11 cellular contexts compared by ENCODE assay signal in genomic region chr10:119377905-119378736, GRCh38.
DNase-seq lines count a peak whose midpoint lies in the region; ATAC-seq and TF ChIP-seq lines count a peak whose summit lies in the region.
"Had no signal": no experiment of that assay in that cellular context is flagged by ENCODE, and none has a peak within 500 bp of the region (broad histone marks: within the 10 kb centered on the region; RNA-seq: fewer than 3 reads in every experiment).

No MANE protein-coding gene starts in this region.

- H3K4me1 ChIP-seq in HEK293 (ENCODE audit: control insufficient read depth, insufficient read depth, low read length) (no peaks in the 10 kb centered on the region), skeletal muscle satellite cell (ENCODE audit: control insufficient read depth, insufficient read depth, low read length) (peaks cover 17% of the 10 kb centered on the region)

- H3K4me3 ChIP-seq in HEK293 (ENCODE audit: low read depth, low read length): no peak overlapping the region
- peak overlapping the region; percentile 61 for H3K4me3 ChIP-seq in skeletal muscle satellite cell (ENCODE audit: low read length)

- peak overlapping the region; percentile 42 for H3K9ac ChIP-seq in skeletal muscle satellite cell (ENCODE audit: low read depth, low read length)

- CTCF ChIA-PET in HEK293 (lab: Yijun Ruan, JAX): no interaction called here

- no peaks in the 10 kb centered on the region for H3K36me3 ChIP-seq in HEK293 (ENCODE audit: control insufficient read depth in 2 of 2, insufficient read depth in 1 of 2, low read length in 2 of 2)
- no peaks in the 10 kb centered on the region for H3K36me3 ChIP-seq in skeletal muscle satellite cell (ENCODE audit: insufficient read depth, low read length)

- H3K4me2 ChIP-seq in skeletal muscle satellite cell (ENCODE audit: low read length): peak overlapping the region; percentile 77

- in situ Hi-C loops in GM13976 (cut with MboI; ENCODE audit: low sequenced_read_pairs, unreplicated experiment): no loop called here

- no peaks in the 10 kb centered on the region for H3K27me3 ChIP-seq in skeletal muscle satellite cell (ENCODE audit: control insufficient read depth, insufficient read depth, low read length)

- H3K9me3 ChIP-seq in HEK293 (ENCODE audit: control insufficient read depth, insufficient read depth, low read depth, low read length): no peaks in the 10 kb centered on the region
- H3K9me3 ChIP-seq in skeletal muscle satellite cell (replicated peaks; ENCODE audit: low read length): no peaks in the 10 kb centered on the region

- POLR2A ChIA-PET in HEK293 (lab: Yijun Ruan, JAX): no interaction called here

- H3K27ac ChIP-seq in HEK293 (ENCODE audit: extremely low read depth, low read depth, low read length): no peak overlapping the region

- ATAC-seq in left cardiac atrium (peak; percentile 68 to 77), HG03439 (IDR thresholded peaks at IDR 0.05; ENCODE audit: unreplicated experiment) (no peak), GM18498 (IDR thresholded peaks at IDR 0.05; ENCODE audit: unreplicated experiment) (no peak), GM18867 (IDR thresholded peaks at IDR 0.05; ENCODE audit: unreplicated experiment) (no peak)

- DNase-seq in NCI-H510A treated with DMSO at 0.1 percent for 48 hours (lab: John Stamatoyannopoulos, UW): peak; percentile 52
- peak; percentile 46 for DNase-seq in left cardiac atrium
- no peak for DNase-seq in GM13976 (ENCODE audit: low spot score)
- DNase-seq: activated naive CD8-positive, alpha-beta T cell treated with anti-CD3 and anti-CD28 coated beads, Interleukin-2, amount 10 ng/mL, durations not matched to agents 7 days and 5 days; NCI-H1105 treated with DMSO at 0.1 percent for 48 hours; RPMI8226 had no signal

- TF ChIP-seq CTCF in HEK293 (tag by site-specific recombination; IDR thresholded peaks at IDR 0.05) (no peak), GM13976 (IDR thresholded peaks at IDR 0.05; ENCODE audit: borderline replicate concordance, control extremely low read depth, extremely low read depth, insufficient read depth, missing control alignments) (no peak)

- intact Hi-C loops in left cardiac atrium (cut with DNase I): no loop called here

TF ChIP-seq in HEK293, 187 proteins besides CTCF, POLR2A, EP300 and RAD21 (continues in another document):
- TF ChIP-seq, protein P1, sequence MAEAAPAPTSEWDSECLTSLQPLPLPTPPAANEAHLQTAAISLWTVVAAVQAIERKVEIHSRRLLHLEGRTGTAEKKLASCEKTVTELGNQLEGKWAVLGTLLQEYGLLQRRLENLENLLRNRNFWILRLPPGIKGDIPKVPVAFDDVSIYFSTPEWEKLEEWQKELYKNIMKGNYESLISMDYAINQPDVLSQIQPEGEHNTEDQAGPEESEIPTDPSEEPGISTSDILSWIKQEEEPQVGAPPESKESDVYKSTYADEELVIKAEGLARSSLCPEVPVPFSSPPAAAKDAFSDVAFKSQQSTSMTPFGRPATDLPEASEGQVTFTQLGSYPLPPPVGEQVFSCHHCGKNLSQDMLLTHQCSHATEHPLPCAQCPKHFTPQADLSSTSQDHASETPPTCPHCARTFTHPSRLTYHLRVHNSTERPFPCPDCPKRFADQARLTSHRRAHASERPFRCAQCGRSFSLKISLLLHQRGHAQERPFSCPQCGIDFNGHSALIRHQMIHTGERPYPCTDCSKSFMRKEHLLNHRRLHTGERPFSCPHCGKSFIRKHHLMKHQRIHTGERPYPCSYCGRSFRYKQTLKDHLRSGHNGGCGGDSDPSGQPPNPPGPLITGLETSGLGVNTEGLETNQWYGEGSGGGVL (tag by site-specific recombination; IDR thresholded peaks at IDR 0.05): no peak
- TF ChIP-seq ZNF843 (tag by site-specific recombination; IDR thresholded peaks at IDR 0.05) (peak; percentile 39; the same call in 1 of the 2 replicates), ZSCAN30 (tag by site-specific recombination; IDR thresholded peaks at IDR 0.05) (0 out of 2 replicates have a peak, but pooled peaks have one; percentile 27), FEZF1 (tag by site-specific recombination; IDR thresholded peaks at IDR 0.05) (no peak), ZNF48 (tag by site-specific recombination; IDR thresholded peaks at IDR 0.05) (no peak), ZBTB48 (tag by site-specific recombination; IDR thresholded peaks at IDR 0.05) (no peak), ZFHX2 (tag by site-specific recombination; conservative IDR thresholded peaks at IDR 0.05) (peak; percentile 80), ZNF140 (tag by site-specific recombination; IDR thresholded peaks at IDR 0.05) (no peak), ZNF391 (tag by site-specific recombination; IDR thresholded peaks at IDR 0.05; ENCODE audit: borderline replicate concordance, low read depth) (no peak), ZBTB8A (tag by site-specific recombination; IDR thresholded peaks at IDR 0.05) (0 out of 2 replicates have a peak, but pooled peaks have one; percentile 22), WT1 (tag by site-specific recombination; IDR thresholded peaks at IDR 0.05) (peak; percentile 47), GLIS1 (tag by site-specific recombination; IDR thresholded peaks at IDR 0.05) (peak; percentile 11; the same call in 1 of the 2 replicates), ZNF133 (tag by site-specific recombination; IDR thresholded peaks at IDR 0.05) (no peak), ZNF664 (tag by site-specific recombination; IDR thresholded peaks at IDR 0.05) (no peak), ZNF660 (tag by site-specific recombination; IDR thresholded peaks at IDR 0.05) (no peak), TRIM28 (IDR thresholded peaks at IDR 0.05; ENCODE audit: borderline replicate concordance, low read length) (peak; percentile 18; the same call in 1 of the 2 replicates), ZNF184 (tag by site-specific recombination; IDR thresholded peaks at IDR 0.05) (no peak), ZNF211 (tag by site-specific recombination; IDR thresholded peaks at IDR 0.05; ENCODE audit: low read depth) (no peak), SALL2 (tag by site-specific recombination; IDR thresholded peaks at IDR 0.05; ENCODE audit: borderline replicate concordance) (no peak), OSR2 (tag by site-specific recombination; IDR thresholded peaks at IDR 0.05) (0 out of 2 replicates have a peak, but pooled peaks have one; percentile 15), ZNF266 (tag by site-specific recombination; IDR thresholded peaks at IDR 0.05; ENCODE audit: low read depth) (no peak), SCRT1 (tag by site-specific recombination; IDR thresholded peaks at IDR 0.05; ENCODE audit: borderline replicate concordance) (peak; percentile 76), KLF9 (tag by site-specific recombination; IDR thresholded peaks at IDR 0.05; ENCODE audit: low read depth) (no peak), ZNF571 (tag by site-specific recombination; IDR thresholded peaks at IDR 0.05) (no peak), ZIC2 (tag by site-specific recombination; IDR thresholded peaks at IDR 0.05) (peak; percentile 95), KLF1 (tag by site-specific recombination; IDR thresholded peaks at IDR 0.05) (no peak), SP2 (tag by site-specific recombination; IDR thresholded peaks at IDR 0.05) (no peak), ZNF426 (tag by site-specific recombination; IDR thresholded peaks at IDR 0.05) (no peak), ZNF16 (tag by site-specific recombination; IDR thresholded peaks at IDR 0.05; ENCODE audit: low read depth) (no peak)
- TF ChIP-seq, protein P2, sequence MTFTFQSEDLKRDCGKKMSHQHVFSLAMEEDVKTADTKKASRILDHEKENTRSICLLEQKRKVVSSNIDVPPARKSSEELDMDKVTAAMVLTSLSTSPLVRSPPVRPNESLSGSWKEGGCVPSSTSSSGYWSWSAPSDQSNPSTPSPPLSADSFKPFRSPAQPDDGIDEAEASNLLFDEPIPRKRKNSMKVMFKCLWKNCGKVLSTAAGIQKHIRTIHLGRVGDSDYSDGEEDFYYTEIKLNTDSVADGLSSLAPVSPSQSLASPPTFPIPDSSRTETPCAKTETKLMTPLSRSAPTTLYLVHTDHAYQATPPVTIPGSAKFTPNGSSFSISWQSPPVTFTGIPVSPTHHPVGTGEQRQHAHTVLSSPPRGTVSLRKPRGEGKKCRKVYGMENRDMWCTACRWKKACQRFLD (tag by site-specific recombination; IDR thresholded peaks at IDR 0.05): no peak
- TF ChIP-seq, protein P3, sequence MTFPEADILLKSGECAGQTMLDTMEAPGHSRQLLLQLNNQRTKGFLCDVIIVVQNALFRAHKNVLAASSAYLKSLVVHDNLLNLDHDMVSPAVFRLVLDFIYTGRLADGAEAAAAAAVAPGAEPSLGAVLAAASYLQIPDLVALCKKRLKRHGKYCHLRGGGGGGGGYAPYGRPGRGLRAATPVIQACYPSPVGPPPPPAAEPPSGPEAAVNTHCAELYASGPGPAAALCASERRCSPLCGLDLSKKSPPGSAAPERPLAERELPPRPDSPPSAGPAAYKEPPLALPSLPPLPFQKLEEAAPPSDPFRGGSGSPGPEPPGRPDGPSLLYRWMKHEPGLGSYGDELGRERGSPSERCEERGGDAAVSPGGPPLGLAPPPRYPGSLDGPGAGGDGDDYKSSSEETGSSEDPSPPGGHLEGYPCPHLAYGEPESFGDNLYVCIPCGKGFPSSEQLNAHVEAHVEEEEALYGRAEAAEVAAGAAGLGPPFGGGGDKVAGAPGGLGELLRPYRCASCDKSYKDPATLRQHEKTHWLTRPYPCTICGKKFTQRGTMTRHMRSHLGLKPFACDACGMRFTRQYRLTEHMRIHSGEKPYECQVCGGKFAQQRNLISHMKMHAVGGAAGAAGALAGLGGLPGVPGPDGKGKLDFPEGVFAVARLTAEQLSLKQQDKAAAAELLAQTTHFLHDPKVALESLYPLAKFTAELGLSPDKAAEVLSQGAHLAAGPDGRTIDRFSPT (tag by site-specific recombination; IDR thresholded peaks at IDR 0.05): 0 out of 2 replicates have a peak, but pooled peaks have one; percentile 11
- TF ChIP-seq, protein P4, sequence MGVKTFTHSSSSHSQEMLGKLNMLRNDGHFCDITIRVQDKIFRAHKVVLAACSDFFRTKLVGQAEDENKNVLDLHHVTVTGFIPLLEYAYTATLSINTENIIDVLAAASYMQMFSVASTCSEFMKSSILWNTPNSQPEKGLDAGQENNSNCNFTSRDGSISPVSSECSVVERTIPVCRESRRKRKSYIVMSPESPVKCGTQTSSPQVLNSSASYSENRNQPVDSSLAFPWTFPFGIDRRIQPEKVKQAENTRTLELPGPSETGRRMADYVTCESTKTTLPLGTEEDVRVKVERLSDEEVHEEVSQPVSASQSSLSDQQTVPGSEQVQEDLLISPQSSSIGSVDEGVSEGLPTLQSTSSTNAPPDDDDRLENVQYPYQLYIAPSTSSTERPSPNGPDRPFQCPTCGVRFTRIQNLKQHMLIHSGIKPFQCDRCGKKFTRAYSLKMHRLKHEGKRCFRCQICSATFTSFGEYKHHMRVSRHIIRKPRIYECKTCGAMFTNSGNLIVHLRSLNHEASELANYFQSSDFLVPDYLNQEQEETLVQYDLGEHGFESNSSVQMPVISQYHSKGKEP (tag by site-specific recombination; IDR thresholded peaks at IDR 0.05): peak; percentile 53; the same call in 1 of the 2 replicates

Comparison
In these comparisons a context has a peak if more than half of its experiments do, and no peak if none do; other contexts are left out.
1. ATAC-seq: peak in left cardiac atrium (2 of 2); none in HG03439 (single experiment), GM18498 (single experiment) and GM18867 (single experiment).